ENCODE assay signal across 8 cellular contexts in genomic region chr3:32106132-32106928, GRCh38.
DNase-seq lines count a peak whose midpoint lies in the region; ATAC-seq lines count a peak whose summit lies in the region.

Gene GPD1L (plus strand): TSS chr3:32106620. CDS start chr3:32106712, 92 bp downstream.

- ATAC-seq in GM18508 (IDR thresholded peaks at IDR 0.05; ENCODE audit: insufficient read depth, unreplicated experiment) (peak; percentile 97), HG03025 (IDR thresholded peaks at IDR 0.05; ENCODE audit: low FRiP score, unreplicated experiment) (peak; percentile 99)

- peak; percentile 76 for DNase-seq in NCI-H2029 treated with DMSO at 0.1 percent for 48 hours (lab: John Stamatoyannopoulos, UW)
- DNase-seq in T1000 (lab: John Stamatoyannopoulos, UW) = peak; percentile 96
- DNase-seq in astrocyte of the hippocampus (ENCODE audit: low read depth, low spot score) = peak; percentile 98
- peak; percentile 96 to 97 for DNase-seq in hippocampal formation (lab: John Stamatoyannopoulos, UW)
- peak; percentile 94 for DNase-seq in retina
- DNase-seq in AML-193 (lab: John Stamatoyannopoulos, UW) = no peak

Comparison
In these comparisons a context has a peak if more than half of its experiments do, and no peak if none do; other contexts are left out.
1. DNase-seq: peak in NCI-H2029 treated with DMSO at 0.1 percent for 48 hours (single experiment), T1000 (single experiment), astrocyte of the hippocampus (single experiment), hippocampal formation (2 of 2) and retina (single experiment); none in AML-193 (0 of 2).